In genomic region chr9:125091121-125091520, GRCh38 we compare ENCODE assay signal across 7 cellular contexts.
"Had no signal": no experiment of that assay in that cellular context is flagged by ENCODE, and none has a peak within 500 bp of the region (broad histone marks: within the 10 kb centered on the region; RNA-seq: fewer than 3 reads in every experiment).

No MANE protein-coding gene starts in this region.

- DNase-seq: GM23248, GOT3, H7, IMR-90, KG1 had no signal

- ATAC-seq: HCT116, K562 had no signal
